Comparison of ENCODE assay signal across 1 cellular context in the genomic region with DNA sequence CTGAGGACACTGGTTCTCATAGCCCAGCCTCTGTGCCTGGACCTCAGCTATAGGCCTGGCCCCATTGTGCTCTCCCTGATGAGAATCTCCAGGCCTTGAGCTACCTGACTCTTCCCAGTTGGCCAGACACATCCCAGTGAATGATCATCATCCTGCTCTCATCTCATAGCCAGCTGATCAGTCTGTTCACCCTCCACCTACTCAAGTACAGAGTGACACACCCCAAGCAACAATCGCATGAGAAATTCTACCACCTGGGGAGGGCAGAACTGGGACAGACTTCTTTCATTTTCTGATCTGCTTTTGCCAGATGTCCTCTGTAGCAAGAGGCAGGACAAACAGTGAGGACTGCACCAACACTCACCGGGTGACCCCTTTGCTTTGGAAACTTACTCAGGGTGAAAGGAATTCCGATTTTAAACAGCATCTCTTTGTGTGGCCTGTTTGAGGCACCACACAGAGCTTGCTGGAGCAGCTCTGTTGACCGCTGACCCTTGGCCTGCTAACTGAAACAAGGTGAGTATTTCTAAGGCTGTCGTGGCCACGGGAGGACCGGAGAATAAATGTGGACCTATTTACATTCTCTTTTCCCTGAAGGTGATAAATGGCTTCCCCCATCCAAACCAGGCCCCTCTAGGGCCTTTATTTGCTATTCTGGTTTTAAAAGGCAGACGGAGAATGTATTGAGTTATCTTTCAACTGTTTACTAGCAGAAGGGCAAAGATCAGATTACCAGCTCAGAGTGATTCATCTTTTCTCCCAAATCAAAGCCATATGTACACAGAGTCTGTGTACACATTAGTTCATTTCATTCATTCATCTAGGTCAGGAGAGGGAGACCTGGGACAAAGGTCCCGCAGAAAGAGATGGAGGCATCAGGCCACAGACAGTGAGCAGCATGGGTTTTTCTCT.
TF ChIP-seq lines count a peak whose summit lies in the region.

No MANE protein-coding gene starts in this region.

TF ChIP-seq in HepG2, 621 proteins besides CTCF, POLR2A, EP300 and RAD21 (continued from another document and continues in another):
- TF ChIP-seq ZNF839 (CRISPR knock-in tag; IDR thresholded peaks at IDR 0.05; ENCODE audit: borderline replicate concordance): no peak
- TF ChIP-seq, protein P1, sequence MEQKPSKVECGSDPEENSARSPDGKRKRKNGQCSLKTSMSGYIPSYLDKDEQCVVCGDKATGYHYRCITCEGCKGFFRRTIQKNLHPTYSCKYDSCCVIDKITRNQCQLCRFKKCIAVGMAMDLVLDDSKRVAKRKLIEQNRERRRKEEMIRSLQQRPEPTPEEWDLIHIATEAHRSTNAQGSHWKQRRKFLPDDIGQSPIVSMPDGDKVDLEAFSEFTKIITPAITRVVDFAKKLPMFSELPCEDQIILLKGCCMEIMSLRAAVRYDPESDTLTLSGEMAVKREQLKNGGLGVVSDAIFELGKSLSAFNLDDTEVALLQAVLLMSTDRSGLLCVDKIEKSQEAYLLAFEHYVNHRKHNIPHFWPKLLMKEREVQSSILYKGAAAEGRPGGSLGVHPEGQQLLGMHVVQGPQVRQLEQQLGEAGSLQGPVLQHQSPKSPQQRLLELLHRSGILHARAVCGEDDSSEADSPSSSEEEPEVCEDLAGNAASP (CRISPR knock-in tag; IDR thresholded peaks at IDR 0.05; ENCODE audit: borderline replicate concordance): peak; percentile 93
- TF ChIP-seq, protein P2, sequence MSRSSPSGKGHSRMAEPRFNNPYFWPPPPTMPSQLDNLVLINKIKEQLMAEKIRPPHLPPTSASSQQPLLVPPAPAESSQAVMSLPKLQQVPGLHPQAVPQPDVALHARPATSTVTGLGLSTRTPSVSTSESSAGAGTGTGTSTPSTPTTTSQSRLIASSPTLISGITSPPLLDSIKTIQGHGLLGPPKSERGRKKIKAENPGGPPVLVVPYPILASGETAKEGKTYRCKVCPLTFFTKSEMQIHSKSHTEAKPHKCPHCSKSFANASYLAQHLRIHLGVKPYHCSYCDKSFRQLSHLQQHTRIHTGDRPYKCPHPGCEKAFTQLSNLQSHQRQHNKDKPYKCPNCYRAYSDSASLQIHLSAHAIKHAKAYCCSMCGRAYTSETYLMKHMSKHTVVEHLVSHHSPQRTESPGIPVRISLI (CRISPR knock-in tag; IDR thresholded peaks at IDR 0.05; ENCODE audit: borderline replicate concordance): peak; percentile 70; the same call in 1 of the 2 replicates
- TF ChIP-seq ZNF841 (CRISPR knock-in tag; IDR thresholded peaks at IDR 0.05; ENCODE audit: borderline replicate concordance): no peak
- TF ChIP-seq ZKSCAN8 (CRISPR knock-in tag; IDR thresholded peaks at IDR 0.05; ENCODE audit: borderline replicate concordance): peak; percentile 55; the same call in 1 of the 2 replicates
- no peak for TF ChIP-seq NPAS2 (CRISPR knock-in tag; IDR thresholded peaks at IDR 0.05; ENCODE audit: borderline replicate concordance)
- TF ChIP-seq, protein P3, sequence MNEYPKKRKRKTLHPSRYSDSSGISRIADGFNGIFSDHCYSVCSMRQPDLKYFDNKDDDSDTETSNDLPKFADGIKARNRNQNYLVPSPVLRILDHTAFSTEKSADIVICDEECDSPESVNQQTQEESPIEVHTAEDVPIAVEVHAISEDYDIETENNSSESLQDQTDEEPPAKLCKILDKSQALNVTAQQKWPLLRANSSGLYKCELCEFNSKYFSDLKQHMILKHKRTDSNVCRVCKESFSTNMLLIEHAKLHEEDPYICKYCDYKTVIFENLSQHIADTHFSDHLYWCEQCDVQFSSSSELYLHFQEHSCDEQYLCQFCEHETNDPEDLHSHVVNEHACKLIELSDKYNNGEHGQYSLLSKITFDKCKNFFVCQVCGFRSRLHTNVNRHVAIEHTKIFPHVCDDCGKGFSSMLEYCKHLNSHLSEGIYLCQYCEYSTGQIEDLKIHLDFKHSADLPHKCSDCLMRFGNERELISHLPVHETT (CRISPR knock-in tag; conservative IDR thresholded peaks at IDR 0.05): 0 out of 2 replicates have a peak, but pooled peaks have one; percentile 15
- peak; percentile 60; the same call in 1 of the 2 replicates for TF ChIP-seq ZFY (CRISPR knock-in tag; IDR thresholded peaks at IDR 0.05)
- no peak for TF ChIP-seq ZNF224 (CRISPR knock-in tag; IDR thresholded peaks at IDR 0.05)
- TF ChIP-seq TFAP4 (IDR thresholded peaks at IDR 0.05; ENCODE audit: borderline replicate concordance, low read depth): peak; percentile 55; the same call in 1 of the 2 replicates
- TF ChIP-seq ZNF747 (CRISPR knock-in tag; IDR thresholded peaks at IDR 0.05; ENCODE audit: borderline replicate concordance): peak; percentile 70; the same call in 1 of the 2 replicates
- TF ChIP-seq IKZF4 (CRISPR knock-in tag; IDR thresholded peaks at IDR 0.05; ENCODE audit: borderline replicate concordance, low read depth, not compliant biosample characterization): no peak
- peak; percentile 76; the same call in 1 of the 2 replicates for TF ChIP-seq BORCS8-MEF2B (CRISPR knock-in tag; IDR thresholded peaks at IDR 0.05)
- TF ChIP-seq SALL1 (CRISPR knock-in tag; IDR thresholded peaks at IDR 0.05): peak; percentile 93
- peak; percentile 77 for TF ChIP-seq BRD4 (CRISPR knock-in tag; IDR thresholded peaks at IDR 0.05)
- TF ChIP-seq ZBED4 (CRISPR knock-in tag; IDR thresholded peaks at IDR 0.05; ENCODE audit: borderline replicate concordance): peak; percentile 66
- no peak for TF ChIP-seq GTF2F1 (IDR thresholded peaks at IDR 0.05; ENCODE audit: low read length)
- peak; percentile 83 for TF ChIP-seq ESRRA (CRISPR knock-in tag; IDR thresholded peaks at IDR 0.05; ENCODE audit: low read depth)
- peak; percentile 38; the same call in 1 of the 2 replicates for TF ChIP-seq MAX (IDR thresholded peaks at IDR 0.05)
- no peak for TF ChIP-seq TCF12 (IDR thresholded peaks at IDR 0.05)
- peak; percentile 90 for TF ChIP-seq TCF12 (CRISPR knock-in tag; IDR thresholded peaks at IDR 0.05)
- TF ChIP-seq ZFP1 (CRISPR knock-in tag; IDR thresholded peaks at IDR 0.05): 0 out of 2 replicates have a peak, but pooled peaks have one; percentile 23
- TF ChIP-seq PHF5A (CRISPR knock-in tag; IDR thresholded peaks at IDR 0.05; ENCODE audit: low read depth, unreplicated experiment): peak; percentile 88
- TF ChIP-seq, protein P4, sequence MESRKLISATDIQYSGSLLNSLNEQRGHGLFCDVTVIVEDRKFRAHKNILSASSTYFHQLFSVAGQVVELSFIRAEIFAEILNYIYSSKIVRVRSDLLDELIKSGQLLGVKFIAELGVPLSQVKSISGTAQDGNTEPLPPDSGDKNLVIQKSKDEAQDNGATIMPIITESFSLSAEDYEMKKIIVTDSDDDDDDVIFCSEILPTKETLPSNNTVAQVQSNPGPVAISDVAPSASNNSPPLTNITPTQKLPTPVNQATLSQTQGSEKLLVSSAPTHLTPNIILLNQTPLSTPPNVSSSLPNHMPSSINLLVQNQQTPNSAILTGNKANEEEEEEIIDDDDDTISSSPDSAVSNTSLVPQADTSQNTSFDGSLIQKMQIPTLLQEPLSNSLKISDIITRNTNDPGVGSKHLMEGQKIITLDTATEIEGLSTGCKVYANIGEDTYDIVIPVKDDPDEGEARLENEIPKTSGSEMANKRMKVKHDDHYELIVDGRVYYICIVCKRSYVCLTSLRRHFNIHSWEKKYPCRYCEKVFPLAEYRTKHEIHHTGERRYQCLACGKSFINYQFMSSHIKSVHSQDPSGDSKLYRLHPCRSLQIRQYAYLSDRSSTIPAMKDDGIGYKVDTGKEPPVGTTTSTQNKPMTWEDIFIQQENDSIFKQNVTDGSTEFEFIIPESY (CRISPR knock-in tag; IDR thresholded peaks at IDR 0.05): 0 out of 2 replicates have a peak, but pooled peaks have one; percentile 17
- peak; percentile 33; the same call in 1 of the 2 replicates for TF ChIP-seq ZNF792 (CRISPR knock-in tag; IDR thresholded peaks at IDR 0.05)
- peak; percentile 94; the same call in 1 of the 2 replicates for TF ChIP-seq ZFP36L1 (CRISPR knock-in tag; IDR thresholded peaks at IDR 0.05)
- 0 out of 2 replicates have a peak, but pooled peaks have one; percentile 49 for TF ChIP-seq ZNF225 (CRISPR knock-in tag; IDR thresholded peaks at IDR 0.05)
- TF ChIP-seq ARNT (IDR thresholded peaks at IDR 0.05): no peak
- peak; percentile 38; the same call in 1 of the 2 replicates for TF ChIP-seq ZNF782 (CRISPR knock-in tag; IDR thresholded peaks at IDR 0.05; ENCODE audit: borderline replicate concordance)
- TF ChIP-seq, protein P5, sequence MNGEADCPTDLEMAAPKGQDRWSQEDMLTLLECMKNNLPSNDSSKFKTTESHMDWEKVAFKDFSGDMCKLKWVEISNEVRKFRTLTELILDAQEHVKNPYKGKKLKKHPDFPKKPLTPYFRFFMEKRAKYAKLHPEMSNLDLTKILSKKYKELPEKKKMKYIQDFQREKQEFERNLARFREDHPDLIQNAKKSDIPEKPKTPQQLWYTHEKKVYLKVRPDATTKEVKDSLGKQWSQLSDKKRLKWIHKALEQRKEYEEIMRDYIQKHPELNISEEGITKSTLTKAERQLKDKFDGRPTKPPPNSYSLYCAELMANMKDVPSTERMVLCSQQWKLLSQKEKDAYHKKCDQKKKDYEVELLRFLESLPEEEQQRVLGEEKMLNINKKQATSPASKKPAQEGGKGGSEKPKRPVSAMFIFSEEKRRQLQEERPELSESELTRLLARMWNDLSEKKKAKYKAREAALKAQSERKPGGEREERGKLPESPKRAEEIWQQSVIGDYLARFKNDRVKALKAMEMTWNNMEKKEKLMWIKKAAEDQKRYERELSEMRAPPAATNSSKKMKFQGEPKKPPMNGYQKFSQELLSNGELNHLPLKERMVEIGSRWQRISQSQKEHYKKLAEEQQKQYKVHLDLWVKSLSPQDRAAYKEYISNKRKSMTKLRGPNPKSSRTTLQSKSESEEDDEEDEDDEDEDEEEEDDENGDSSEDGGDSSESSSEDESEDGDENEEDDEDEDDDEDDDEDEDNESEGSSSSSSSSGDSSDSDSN (CRISPR knock-in tag; IDR thresholded peaks at IDR 0.05): peak; percentile 58; the same call in 1 of the 2 replicates
- TF ChIP-seq MIER3 (CRISPR knock-in tag; IDR thresholded peaks at IDR 0.05; ENCODE audit: borderline replicate concordance): peak; percentile 94; the same call in 1 of the 2 replicates
- peak; percentile 29; the same call in 1 of the 2 replicates for TF ChIP-seq HINFP (CRISPR knock-in tag; IDR thresholded peaks at IDR 0.05; ENCODE audit: low read depth)
- no peak for TF ChIP-seq ZNF850 (CRISPR knock-in tag; conservative IDR thresholded peaks at IDR 0.05)
- peak; percentile 85; the same call in 1 of the 2 replicates for TF ChIP-seq ARNTL (CRISPR knock-in tag; IDR thresholded peaks at IDR 0.05)
- peak; percentile 81 for TF ChIP-seq ZNF414 (CRISPR knock-in tag; IDR thresholded peaks at IDR 0.05)
- peak; percentile 99 for TF ChIP-seq ISL2 (CRISPR knock-in tag; IDR thresholded peaks at IDR 0.05)
- TF ChIP-seq RFX3 (CRISPR knock-in tag; IDR thresholded peaks at IDR 0.05): peak; percentile 55
- peak; percentile 83; the same call in 1 of the 2 replicates for TF ChIP-seq ZNF788 (CRISPR knock-in tag; IDR thresholded peaks at IDR 0.05; ENCODE audit: borderline replicate concordance)
- no peak for TF ChIP-seq TAF15 (IDR thresholded peaks at IDR 0.05; ENCODE audit: low read depth, low read length, poor library complexity, severe bottlenecking)
- TF ChIP-seq RXRA (CRISPR knock-in tag; IDR thresholded peaks at IDR 0.05): peak; percentile 98
- TF ChIP-seq GFI1 (CRISPR knock-in tag; IDR thresholded peaks at IDR 0.05; ENCODE audit: borderline replicate concordance): peak; percentile 100
- TF ChIP-seq ZNF230 (CRISPR knock-in tag; IDR thresholded peaks at IDR 0.05): peak; percentile 80; the same call in 1 of the 2 replicates
- TF ChIP-seq KLF16 (CRISPR knock-in tag; IDR thresholded peaks at IDR 0.05): peak in 1 of 2 experiments; percentile 96; a peak in 2 of 4 replicates
